17 cellular contexts compared by ENCODE assay signal in the genomic region with DNA sequence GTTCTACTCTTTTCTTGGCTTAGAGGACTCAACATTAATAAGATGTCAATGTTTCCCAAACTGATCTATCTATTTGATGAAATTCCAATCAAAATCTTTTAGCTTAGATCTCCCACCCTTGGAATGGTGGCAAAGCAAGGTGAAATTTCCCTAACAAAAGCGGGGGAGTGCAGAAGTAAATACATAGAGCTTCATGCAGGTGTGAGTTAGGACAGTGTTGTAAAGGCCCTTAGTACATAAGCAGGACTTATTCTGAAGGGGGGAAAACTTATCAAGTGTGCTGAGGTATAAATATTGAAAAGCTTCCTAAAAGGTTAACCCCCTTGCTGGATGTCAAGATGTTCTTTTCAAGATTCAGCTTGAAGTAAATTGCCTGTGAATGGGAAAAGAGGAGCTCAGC.
DNase-seq lines count a peak whose midpoint lies in the region; ATAC-seq, FAIRE-seq and TF ChIP-seq lines count a peak whose summit lies in the region.
"Had no signal": no experiment of that assay in that cellular context is flagged by ENCODE, and none has a peak within 500 bp of the region (broad histone marks: within the 10 kb centered on the region; RNA-seq: fewer than 3 reads in every experiment).

No MANE protein-coding gene starts in this region.

- intact Hi-C loops in right cardiac atrium (cut with DNase I) = no loop called here

- H3K79me2 ChIP-seq in H1 (ENCODE audit: control insufficient read depth in 1 of 2, insufficient read depth in 2 of 2, low read length in 2 of 2) = no peaks in the 10 kb centered on the region

- no peak overlapping the region for H2BK20ac ChIP-seq in H1 (ENCODE audit: low read length)

- no peak overlapping the region for H3K23ac ChIP-seq in H1 (ENCODE audit: insufficient read length)

- no peak for ATAC-seq in right cardiac atrium

- peak; percentile 22 for DNase-seq in DMS 273 (lab: John Stamatoyannopoulos, UW; ENCODE audit: unreplicated experiment)
- DNase-seq in DMS 273 treated with DMSO at 0.1 percent for 48 hours (lab: John Stamatoyannopoulos, UW) = no peak
- peak in 1 of 2 donors; percentile 1 for DNase-seq in cardiac muscle cell (ENCODE audit: low read depth in 1 of 2, low spot score in 1 of 2)
- no peak for DNase-seq in right cardiac atrium
- no peak for DNase-seq in H1 (ENCODE audit: low read depth in 1 of 2, low spot score in 2 of 2)
- DNase-seq in NOMO-1 treated with dmso at 0.1 percent for 144 hours (lab: John Stamatoyannopoulos, UW; ENCODE audit: unreplicated experiment) = no peak
- DNase-seq in brain microvascular endothelial cell = no peak
- DNase-seq in iPS-NIHi7 (ENCODE audit: extremely low spot score) = no peak
- DNase-seq: 8988T; AML-193; Caco-2; CD8-positive, alpha-beta memory T cell; EL had no signal

- H2BK120ac ChIP-seq in H1 (replicated peaks; ENCODE audit: low read depth, low read length) = no peak overlapping the region

- H3K27me3 ChIP-seq in cardiac muscle cell (no peaks in the 10 kb centered on the region), right cardiac atrium (ENCODE audit: control insufficient read depth, insufficient read depth) (no peaks in the 10 kb centered on the region), H1 (replicated peaks in 1 of 4; ENCODE audit: control insufficient read depth in 3 of 4, extremely low read depth in 1 of 4, insufficient read depth in 3 of 4, low read length in 3 of 4) (no peaks in the 10 kb centered on the region), brain microvascular endothelial cell (replicated peaks) (no peaks in the 10 kb centered on the region)
- H3K27me3 ChIP-seq: BLaER1 had no signal

- H4K20me1 ChIP-seq in H1 (replicated peaks in 1 of 2; ENCODE audit: control insufficient read depth in 1 of 2, insufficient read depth in 2 of 2, low read length in 2 of 2) = no peaks in the 10 kb centered on the region
- H4K20me1 ChIP-seq: BLaER1 had no signal

- POLR2A ChIA-PET in H1 (lab: Charles Lee; ENCODE audit: partially characterized antibody) = no interaction called here

- H3K4me1 ChIP-seq in cardiac muscle cell (ENCODE audit: low read depth) (peaks cover 18% of the 10 kb centered on the region), right cardiac atrium (ENCODE audit: control insufficient read depth, insufficient read depth, low read length) (no peaks in the 10 kb centered on the region), H1 (replicated peaks in 1 of 4; ENCODE audit: control insufficient read depth in 3 of 4, insufficient read depth in 4 of 4, low read length in 3 of 4) (peaks cover 0 to 2% (median 0%) of the 10 kb centered on the region in 4 experiments; a peak in 1 of 7 replicates)
- H3K4me1 ChIP-seq: Caco-2, HAP-1 had no signal

- H4K8ac ChIP-seq in H1 (ENCODE audit: extremely low read depth, insufficient read depth, low read length) = no peak overlapping the region

- H2AK5ac ChIP-seq in H1 (ENCODE audit: low read depth, low read length) = no peak overlapping the region

- no peak overlapping the region for H3K4me2 ChIP-seq in H1 (ENCODE audit: insufficient read depth in 1 of 2, low read depth in 2 of 2, low read length in 2 of 2)
- H3K4me2 ChIP-seq: BLaER1 had no signal

- no peak for TF ChIP-seq EP300 in H1 (IDR thresholded peaks at IDR 0.05; ENCODE audit: borderline replicate concordance in 1 of 2, low read depth in 2 of 2, low read length in 2 of 2)

- in situ Hi-C loops in brain microvascular endothelial cell (cut with HindIII; ENCODE audit: low pct_ligation_motif_present, low sequenced_read_pairs) = no loop called here

- H3K18ac ChIP-seq in H1 (ENCODE audit: extremely low read depth, low read length) = no peak overlapping the region

- no peak overlapping the region for H3K56ac ChIP-seq in H1 (replicated peaks; ENCODE audit: insufficient read length, low read depth, low read length)

- H4K91ac ChIP-seq in H1 (replicated peaks; ENCODE audit: insufficient read length, low read length) = no peak overlapping the region

- TF ChIP-seq RAD21 in H1 (IDR thresholded peaks at IDR 0.05 in 1 of 2, conservative IDR thresholded peaks at IDR 0.05 in 1 of 2; ENCODE audit: low read depth in 2 of 2, low read length in 2 of 2) = no peak

- H3K23me2 ChIP-seq in H1 (ENCODE audit: low read depth, low read length) = no peaks in the 10 kb centered on the region

- H3K27ac ChIP-seq in cardiac muscle cell (peak overlapping the region; percentile 52), right cardiac atrium (ENCODE audit: low read length) (no peak overlapping the region), H1 (ENCODE audit: low read depth, low read length) (no peak overlapping the region), brain microvascular endothelial cell (no peak overlapping the region)
- H3K27ac ChIP-seq: BLaER1 had no signal

- no peak overlapping the region for H2AFZ ChIP-seq in H1 (ENCODE audit: low read length)

- H3K4ac ChIP-seq in H1 (replicated peaks; ENCODE audit: insufficient read length, low read depth, low read length) = no peak overlapping the region

- H2BK12ac ChIP-seq in H1 (ENCODE audit: low read depth, low read length) = no peak overlapping the region

- H3K9ac ChIP-seq in H1 (replicated peaks in 1 of 4; ENCODE audit: extremely low read depth in 1 of 4, low read depth in 3 of 4, low read length in 3 of 4) = no peak overlapping the region
- H3K9ac ChIP-seq: BLaER1 had no signal

- WGBS in right cardiac atrium = 92% methylated on average over 1 of the region's 1 CpG
- WGBS in H1 (ENCODE audit: extremely low coverage in 1 of 2, insufficient coverage in 1 of 2, insufficient read length in 1 of 2, insufficient replicate concordance in 2 of 2, low coverage in 1 of 2, low lambda C conversion rate in 2 of 2, missing lambda C conversion rate in 1 of 2), 2 experiments = 71% methylated on average over 1 of the region's 1 CpG; no CpG with 5 or more reads in 1 of the 2 experiments

- no peaks in the 10 kb centered on the region for H3K9me3 ChIP-seq in cardiac muscle cell (ENCODE audit: low read depth)
- no peaks in the 10 kb centered on the region for H3K9me3 ChIP-seq in right cardiac atrium (ENCODE audit: control insufficient read depth, low read length)
- H3K9me3 ChIP-seq in H1 (ENCODE audit: insufficient read depth in 2 of 2, low read depth in 1 of 2, low read length in 1 of 2) = no peaks in the 10 kb centered on the region
- H3K9me3 ChIP-seq: BLaER1, Caco-2, HAP-1 had no signal

- H3K4me3 ChIP-seq in cardiac muscle cell (no peak overlapping the region), right cardiac atrium (ENCODE audit: low read length) (no peak overlapping the region), H1 (ENCODE audit: extremely low read depth in 1 of 4, insufficient read depth in 2 of 4, low read depth in 3 of 4, low read length in 4 of 4) (no peak overlapping the region), brain microvascular endothelial cell (ENCODE audit: low read depth, low read length) (no peak overlapping the region)
- H3K4me3 ChIP-seq: BLaER1, HAP-1 had no signal

- H3K79me1 ChIP-seq in H1 (ENCODE audit: low read depth, low read length) = no peaks in the 10 kb centered on the region

- H4K5ac ChIP-seq in H1 (ENCODE audit: insufficient read length, low read depth, low read length) = no peak overlapping the region

- no peak overlapping the region for H3K14ac ChIP-seq in H1 (ENCODE audit: insufficient read length)

- TF ChIP-seq CTCF in cardiac muscle cell (IDR thresholded peaks at IDR 0.05; ENCODE audit: low read depth, low read length) = no peak
- TF ChIP-seq CTCF in H1 (IDR thresholded peaks at IDR 0.05; ENCODE audit: control extremely low read depth in 1 of 3, insufficient read depth in 1 of 3, low read depth in 1 of 3, low read length in 3 of 3) = no peak
- no peak for TF ChIP-seq CTCF in brain microvascular endothelial cell (IDR thresholded peaks at IDR 0.05; ENCODE audit: low read depth, low read length, missing control alignments)

- H3K36me3 ChIP-seq in cardiac muscle cell (no peaks in the 10 kb centered on the region), H1 (ENCODE audit: control insufficient read depth in 2 of 4, insufficient read depth in 4 of 4, low read length in 3 of 4) (no peaks in the 10 kb centered on the region), brain microvascular endothelial cell (replicated peaks) (no peaks in the 10 kb centered on the region)
- H3K36me3 ChIP-seq: BLaER1, HAP-1 had no signal

- H2BK15ac ChIP-seq in H1 (ENCODE audit: low read length) = no peak overlapping the region

- peak; percentile 77 for FAIRE-seq in H1 (lab: Jason Lieb, UNC)
- FAIRE-seq: G401.6, GM12891 had no signal

- TF ChIP-seq POLR2A in H1 (IDR thresholded peaks at IDR 0.05; ENCODE audit: control extremely low read depth in 1 of 2, low read depth in 2 of 2, low read length in 2 of 2) = no peak

- CTCF ChIA-PET in H1 (lab: Charles Lee; ENCODE audit: partially characterized antibody) = interaction anchor here (0.7 to 0.9 kb wide), 3 partner anchors 15 to 1930 kb away, joined by 3 read pairs; no protein-coding TSS in a partner anchor

- H2BK5ac ChIP-seq in H1 (ENCODE audit: low read depth, low read length) = no peak overlapping the region

TF ChIP-seq in H1, 55 proteins besides CTCF, POLR2A, EP300 and RAD21:
- TF ChIP-seq RFX5 (IDR thresholded peaks at IDR 0.05; ENCODE audit: borderline replicate concordance, low read depth, low read length) (no peak), JUN (IDR thresholded peaks at IDR 0.05; ENCODE audit: low read depth, low read length) (no peak), KDM1A (IDR thresholded peaks at IDR 0.05; ENCODE audit: borderline replicate concordance, low read length) (no peak), CHD2 (IDR thresholded peaks at IDR 0.05; ENCODE audit: low read length) (no peak)
TF ChIP-seq in H1: peak in this region for 0.
